Comparison of ENCODE assay signal across 23 cellular contexts in genomic region chr15:39555885-39556284, GRCh38. TPM values are rescaled to one million over a fixed set of nuclear protein-coding genes. Genes with fewer than 3 reads are reported as not detected.
DNase-seq lines count a peak whose midpoint lies in the region; ATAC-seq and TF ChIP-seq lines count a peak whose summit lies in the region.
"Had no signal": no experiment of that assay in that cellular context is flagged by ENCODE, and none has a peak within 500 bp of the region (broad histone marks: within the 10 kb centered on the region; RNA-seq: fewer than 3 reads in every experiment).

No MANE protein-coding gene starts in this region.

- H3K27ac Mint-ChIP-seq in GM23338: no peak overlapping the region
- H3K27ac Mint-ChIP-seq: endodermal cell, memory B cell, natural killer cell had no signal

- H3K9me3 Mint-ChIP-seq in GM23338: no peaks in the 10 kb centered on the region
- H3K9me3 Mint-ChIP-seq: endodermal cell, memory B cell, natural killer cell had no signal

- peaks cover 4% of the 10 kb centered on the region for H3K4me1 Mint-ChIP-seq in GM23338
- H3K4me1 Mint-ChIP-seq: memory B cell had no signal

- DNase-seq in DMS 273 treated with DMSO at 0.1 percent for 48 hours (lab: John Stamatoyannopoulos, UW) (peak; percentile 46), GM23338 (ENCODE audit: low spot score) (peak; percentile 17), RWPE2 (ENCODE audit: low spot score) (no peak), hepatocyte (ENCODE audit: low spot score) (no peak)
- no peak for DNase-seq in central memory CD4-positive, alpha-beta T cell
- DNase-seq: activated CD4-positive, alpha-beta T cell treated with anti-CD3 and anti-CD28 coated beads, Interleukin-2, amount 50 U/mL, for 4 hours; activated naive CD4-positive, alpha-beta T cell treated with Interleukin-2 at 50 U/mL for 16 hours; amygdala; endodermal cell; hypothalamus; kidney; natural killer cell; NCI-H146; NCI-H524 treated with DMSO at 0.1 percent for 48 hours; posterior cingulate gyrus; stimulated activated naive CD8-positive, alpha-beta T cell treated with anti-CD3 and anti-CD28 coated beads, Interleukin-15, Interleukin-2, amounts not matched to agents 100 U/mL and 50 U/mL, for 24 hours; T-helper 1 cell; transverse colon had no signal

- peaks cover 3% of the 10 kb centered on the region for H3K27me3 Mint-ChIP-seq in GM23338 (ENCODE audit: insufficient read depth, low read depth, poor library complexity)

- no peaks in the 10 kb centered on the region for H3K36me3 Mint-ChIP-seq in GM23338 (ENCODE audit: low read depth)
- H3K36me3 Mint-ChIP-seq: memory B cell, natural killer cell had no signal

- no peaks in the 10 kb centered on the region for H3F3A ChIP-seq in GM23338 (replicated peaks; ENCODE audit: low read depth)

- H2AFZ ChIP-seq in GM23338 (peak overlapping the region; percentile 72), hepatocyte (no peak overlapping the region)

- H3K4me1 ChIP-seq in GM23338 (ENCODE audit: insufficient read depth) (no peaks in the 10 kb centered on the region), RWPE2 (ENCODE audit: insufficient read depth, poor library complexity, severe bottlenecking) (peaks cover 8% of the 10 kb centered on the region), hepatocyte (ENCODE audit: insufficient read depth) (peaks cover 8% of the 10 kb centered on the region)

- no peak overlapping the region for H3K4me3 Mint-ChIP-seq in GM23338
- H3K4me3 Mint-ChIP-seq: endodermal cell, memory B cell, natural killer cell had no signal

- H3K9me2 ChIP-seq in GM23338 (ENCODE audit: insufficient read depth) (0 out of 2 replicates have a peak, but pooled peaks cover 22% of the 10 kb centered on the region), hepatocyte (replicated peaks; ENCODE audit: insufficient read depth) (no peaks in the 10 kb centered on the region)

- H3K4me3 ChIP-seq in GM23338 (no peak overlapping the region), RWPE2 (ENCODE audit: severe bottlenecking) (no peak overlapping the region), hepatocyte (no peak overlapping the region)
- H3K4me3 ChIP-seq: GM12878, skin epidermis, transverse colon had no signal

- H3K36me3 ChIP-seq in GM23338 (ENCODE audit: insufficient read depth) (no peaks in the 10 kb centered on the region), RWPE2 (ENCODE audit: low read depth) (no peaks in the 10 kb centered on the region), hepatocyte (replicated peaks; ENCODE audit: insufficient read depth, low read depth) (no peaks in the 10 kb centered on the region)
- H3K36me3 ChIP-seq: transverse colon had no signal

- 80% methylated on average over 4 of the region's 4 CpGs for WGBS in hepatocyte (ENCODE audit: low lambda C conversion rate, missing lambda C conversion rate)

- no peaks in the 10 kb centered on the region for H3K79me2 ChIP-seq in GM23338 (replicated peaks; ENCODE audit: insufficient read depth)
- H3K79me2 ChIP-seq in hepatocyte: no peaks in the 10 kb centered on the region

- no peaks in the 10 kb centered on the region for H4K20me1 ChIP-seq in GM23338 (replicated peaks; ENCODE audit: insufficient read depth)
- no peaks in the 10 kb centered on the region for H4K20me1 ChIP-seq in hepatocyte (ENCODE audit: insufficient read depth, poor library complexity, severe bottlenecking)

- no peaks in the 10 kb centered on the region for H3K27me3 ChIP-seq in GM23338 (ENCODE audit: insufficient read depth)
- H3K27me3 ChIP-seq in RWPE2 (ENCODE audit: insufficient read depth, poor library complexity, severe bottlenecking): no peaks in the 10 kb centered on the region
- no peaks in the 10 kb centered on the region for H3K27me3 ChIP-seq in hepatocyte
- H3K27me3 ChIP-seq: transverse colon had no signal

- H3K27ac ChIP-seq in GM23338 (ENCODE audit: low read depth) (no peak overlapping the region), RWPE2 (ENCODE audit: poor library complexity, severe bottlenecking) (no peak overlapping the region), hepatocyte (peak overlapping the region; percentile 27)

- TF ChIP-seq CTCF in GM23338 (conservative IDR thresholded peaks at IDR 0.05; ENCODE audit: low read depth in 2 of 2): no peak
- no peak for TF ChIP-seq CTCF in RWPE2 (IDR thresholded peaks at IDR 0.05; ENCODE audit: poor library complexity, severe bottlenecking)
- no peak for TF ChIP-seq CTCF in hepatocyte (IDR thresholded peaks at IDR 0.05; ENCODE audit: poor library complexity)

- H3K9me3 ChIP-seq in RWPE2 (ENCODE audit: severe bottlenecking) (no peaks in the 10 kb centered on the region), hepatocyte (ENCODE audit: low read depth) (no peaks in the 10 kb centered on the region)
- H3K9me3 ChIP-seq: transverse colon had no signal

- H3K4me2 ChIP-seq in GM23338: no peak overlapping the region
- no peak overlapping the region for H3K4me2 ChIP-seq in hepatocyte

- ATAC-seq in GM23338 (peak; percentile 52), RWPE2 (ENCODE audit: low read depth) (peak; percentile 26; the same call in 2 of the 3 replicates), GM18907 (IDR thresholded peaks at IDR 0.05; ENCODE audit: unreplicated experiment) (no peak), HG03378 (IDR thresholded peaks at IDR 0.05; ENCODE audit: unreplicated experiment) (no peak)
- ATAC-seq: natural killer cell; stimulated activated naive CD8-positive, alpha-beta T cell treated with anti-CD3 and anti-CD28 coated beads, Interleukin-15, Interleukin-2, amounts not matched to agents 100 U/mL and 50 U/mL, for 24 hours had no signal

TF ChIP-seq in GM23338, 12 proteins besides CTCF, POLR2A, EP300 and RAD21:
- TF ChIP-seq, protein P1, sequence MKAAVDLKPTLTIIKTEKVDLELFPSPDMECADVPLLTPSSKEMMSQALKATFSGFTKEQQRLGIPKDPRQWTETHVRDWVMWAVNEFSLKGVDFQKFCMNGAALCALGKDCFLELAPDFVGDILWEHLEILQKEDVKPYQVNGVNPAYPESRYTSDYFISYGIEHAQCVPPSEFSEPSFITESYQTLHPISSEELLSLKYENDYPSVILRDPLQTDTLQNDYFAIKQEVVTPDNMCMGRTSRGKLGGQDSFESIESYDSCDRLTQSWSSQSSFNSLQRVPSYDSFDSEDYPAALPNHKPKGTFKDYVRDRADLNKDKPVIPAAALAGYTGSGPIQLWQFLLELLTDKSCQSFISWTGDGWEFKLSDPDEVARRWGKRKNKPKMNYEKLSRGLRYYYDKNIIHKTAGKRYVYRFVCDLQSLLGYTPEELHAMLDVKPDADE (IDR thresholded peaks at IDR 0.05): no peak
- TF ChIP-seq EZH2phosphoT487 (IDR thresholded peaks at IDR 0.05; ENCODE audit: unreplicated experiment) (no peak), CREB1 (CRISPR knock-in tag; IDR thresholded peaks at IDR 0.05; ENCODE audit: low read depth) (no peak), EZH2 (IDR thresholded peaks at IDR 0.05; ENCODE audit: low read depth, unreplicated experiment) (no peak), ZNF331 (CRISPR knock-in tag; IDR thresholded peaks at IDR 0.05; ENCODE audit: low read depth) (no peak), POLR2AphosphoS5 (IDR thresholded peaks at IDR 0.05; ENCODE audit: low read depth) (no peak)
- TF ChIP-seq, protein P2, sequence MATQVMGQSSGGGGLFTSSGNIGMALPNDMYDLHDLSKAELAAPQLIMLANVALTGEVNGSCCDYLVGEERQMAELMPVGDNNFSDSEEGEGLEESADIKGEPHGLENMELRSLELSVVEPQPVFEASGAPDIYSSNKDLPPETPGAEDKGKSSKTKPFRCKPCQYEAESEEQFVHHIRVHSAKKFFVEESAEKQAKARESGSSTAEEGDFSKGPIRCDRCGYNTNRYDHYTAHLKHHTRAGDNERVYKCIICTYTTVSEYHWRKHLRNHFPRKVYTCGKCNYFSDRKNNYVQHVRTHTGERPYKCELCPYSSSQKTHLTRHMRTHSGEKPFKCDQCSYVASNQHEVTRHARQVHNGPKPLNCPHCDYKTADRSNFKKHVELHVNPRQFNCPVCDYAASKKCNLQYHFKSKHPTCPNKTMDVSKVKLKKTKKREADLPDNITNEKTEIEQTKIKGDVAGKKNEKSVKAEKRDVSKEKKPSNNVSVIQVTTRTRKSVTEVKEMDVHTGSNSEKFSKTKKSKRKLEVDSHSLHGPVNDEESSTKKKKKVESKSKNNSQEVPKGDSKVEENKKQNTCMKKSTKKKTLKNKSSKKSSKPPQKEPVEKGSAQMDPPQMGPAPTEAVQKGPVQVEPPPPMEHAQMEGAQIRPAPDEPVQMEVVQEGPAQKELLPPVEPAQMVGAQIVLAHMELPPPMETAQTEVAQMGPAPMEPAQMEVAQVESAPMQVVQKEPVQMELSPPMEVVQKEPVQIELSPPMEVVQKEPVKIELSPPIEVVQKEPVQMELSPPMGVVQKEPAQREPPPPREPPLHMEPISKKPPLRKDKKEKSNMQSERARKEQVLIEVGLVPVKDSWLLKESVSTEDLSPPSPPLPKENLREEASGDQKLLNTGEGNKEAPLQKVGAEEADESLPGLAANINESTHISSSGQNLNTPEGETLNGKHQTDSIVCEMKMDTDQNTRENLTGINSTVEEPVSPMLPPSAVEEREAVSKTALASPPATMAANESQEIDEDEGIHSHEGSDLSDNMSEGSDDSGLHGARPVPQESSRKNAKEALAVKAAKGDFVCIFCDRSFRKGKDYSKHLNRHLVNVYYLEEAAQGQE (IDR thresholded peaks at IDR 0.05; ENCODE audit: unreplicated experiment): no peak

RNA-seq across cellular contexts. Expression of gene THBS1, which starts 25.0 kb away (rescaled TPM):
- total RNA-seq in GM23338 (2014; rRNA removed; shearing (Covaris generic)): 81.3 and 81.9 TPM in 2 replicates
- polyA plus RNA-seq in GM23338 (2016; fragmentation: Nextera tagmentation; extraction: Ambion mirVana) (14.2 and 21.7 TPM in 2 replicates), hepatocyte (82.9 and 105 TPM in 2 replicates)
- total RNA-seq in hepatocyte: 191 and 220 TPM in 2 replicates

Comparison
In these comparisons a context has a peak if more than half of its experiments do, and no peak if none do; other contexts are left out.
1. DNase-seq: peak in DMS 273 treated with DMSO at 0.1 percent for 48 hours (single experiment) and GM23338 (single experiment); none in RWPE2 (single experiment), hepatocyte (single experiment) and central memory CD4-positive, alpha-beta T cell (single experiment).
2. ATAC-seq: peak in GM23338 (single experiment) and RWPE2 (single experiment); none in GM18907 (single experiment) and HG03378 (single experiment).